Comparison of ENCODE assay signal across 14 cellular contexts in the genomic region with DNA sequence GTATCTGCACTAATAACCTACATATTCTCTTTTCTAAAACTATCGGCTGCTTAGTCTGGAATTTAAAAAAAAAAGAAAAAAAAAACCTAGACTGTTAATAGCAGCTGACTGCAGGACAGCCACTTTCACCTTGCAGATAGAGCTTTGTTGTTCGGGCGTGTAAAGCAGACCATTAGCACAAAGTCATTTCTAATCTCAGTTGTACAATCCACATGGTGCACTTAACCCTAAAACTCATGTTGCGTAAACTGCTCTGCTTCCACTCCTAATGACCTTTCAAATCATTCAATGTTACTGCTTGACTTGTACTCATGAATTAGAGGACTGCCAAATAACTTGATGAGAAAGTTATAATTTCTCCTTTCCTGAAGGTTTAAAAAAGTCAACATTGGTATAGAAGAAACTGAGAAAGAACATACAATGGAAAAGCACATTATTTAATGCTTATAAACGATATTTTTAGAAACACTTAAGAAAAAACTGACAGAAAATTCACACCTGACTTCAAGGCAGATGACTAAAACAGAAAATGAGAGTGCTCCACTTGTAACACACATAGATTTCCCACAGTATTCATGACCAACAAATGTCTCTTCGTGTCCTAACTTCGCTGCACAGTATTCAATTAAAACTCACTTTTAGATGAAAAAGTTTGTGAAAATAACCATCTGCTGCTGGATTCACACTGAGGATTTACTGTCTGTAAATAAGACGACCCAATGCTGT. TPM values are rescaled to one million over a fixed set of nuclear protein-coding genes. Genes with fewer than 3 reads are reported as not detected.
A peak's percentile ranks its signal among the peaks of the same experiment; 100 is the strongest.
DNase-seq lines count a peak whose midpoint lies in the region; FAIRE-seq and TF ChIP-seq lines count a peak whose summit lies in the region.
"Had no signal": no experiment of that assay in that cellular context is flagged by ENCODE, and none has a peak within 500 bp of the region (broad histone marks: within the 10 kb centered on the region; RNA-seq: fewer than 3 reads in every experiment).

No MANE protein-coding gene starts in this region.

- CTCF ChIA-PET in HEK293 (lab: Yijun Ruan, JAX): interaction anchor here (0.6 to 0.9 kb wide), 2 partner anchors 93 to 1354 kb away, joined by 3 to 6 read pairs; no protein-coding TSS in a partner anchor

- H3K9me3 ChIP-seq in HEK293 (ENCODE audit: control insufficient read depth, insufficient read depth, low read depth, low read length): no peaks in the 10 kb centered on the region
- H3K9me3 ChIP-seq: neutrophil, uterus had no signal

- POLR2A ChIA-PET in HEK293 (lab: Yijun Ruan, JAX): no interaction called here

- H3K27ac ChIP-seq in HEK293 (ENCODE audit: extremely low read depth, low read depth, low read length): no peak overlapping the region; the same call in 1 of the 2 replicates
- H3K27ac ChIP-seq: BLaER1 treated with 17β-estradiol and CSF1 and Interleukin-3, amounts not matched to agents 10 nM and 100 nM; neutrophil; uterus had no signal

- peak overlapping the region; percentile 82 for H3K4me3 ChIP-seq in HEK293 (ENCODE audit: low read depth, low read length)

- FAIRE-seq in GM19239 (lab: Jason Lieb, UNC): no peak

- TF ChIP-seq CTCF in HEK293 (tag by site-specific recombination; IDR thresholded peaks at IDR 0.05): no peak

- DNase-seq in A172 (ENCODE audit: low spot score) (peak; percentile 35), astrocyte of the hippocampus (ENCODE audit: low read depth, low spot score) (peak; percentile 37), kidney glomerular epithelial cell (lab: John Stamatoyannopoulos, UW) (peak; percentile 62), GM19239 (ENCODE audit: insufficient read length, low spot score) (no peak), NCI-H526 treated with DMSO at 0.1 percent for 48 hours (lab: John Stamatoyannopoulos, UW) (no peak)
- DNase-seq in activated CD8-positive, alpha-beta memory T cell treated with anti-CD3 and anti-CD28 coated beads, Interleukin-2, amount 50 U/mL, for 48 hours: no peak
- DNase-seq in stimulated activated CD4-positive, alpha-beta T cell treated with anti-CD3 and anti-CD28 coated beads, Interleukin-2, amount 100 ng/mL, for 24 hours: no peak
- DNase-seq: activated T-cell treated with anti-CD3 and anti-CD28 coated beads, Interleukin-2, amount 50 U/mL, for 4 hours; NCI-H774; T1000; uterus had no signal

- no peaks in the 10 kb centered on the region for H3K36me3 ChIP-seq in HEK293 (ENCODE audit: control insufficient read depth in 2 of 2, insufficient read depth in 1 of 2, low read length in 2 of 2)
- H3K36me3 ChIP-seq: BLaER1 treated with 17β-estradiol and CSF1 and Interleukin-3, amounts not matched to agents 10 nM and 100 nM; neutrophil; uterus had no signal

- peaks cover 13% of the 10 kb centered on the region for H3K4me1 ChIP-seq in HEK293 (ENCODE audit: control insufficient read depth, insufficient read depth, low read length)

TF ChIP-seq in HEK293, 187 proteins besides CTCF, POLR2A, EP300 and RAD21:
- TF ChIP-seq PRDM1 (tag by site-specific recombination; IDR thresholded peaks at IDR 0.05) (peak; percentile 89), TRIM28 (IDR thresholded peaks at IDR 0.05; ENCODE audit: borderline replicate concordance, low read length) (peak; percentile 82), ZNF433 (tag by site-specific recombination; IDR thresholded peaks at IDR 0.05; ENCODE audit: low read depth) (no peak), GFI1B (tag by site-specific recombination; IDR thresholded peaks at IDR 0.05) (0 out of 2 replicates have a peak, but pooled peaks have one; percentile 35), SP3 (tag by site-specific recombination; IDR thresholded peaks at IDR 0.05) (no peak), FEZF1 (tag by site-specific recombination; IDR thresholded peaks at IDR 0.05) (peak; percentile 18; the same call in 1 of the 2 replicates), PRDM6 (tag by site-specific recombination; IDR thresholded peaks at IDR 0.05) (peak; percentile 90)

RNA-seq across cellular contexts. Expression of gene CDH2, which starts 2.6 kb away (rescaled TPM):
- 254 and 285 TPM in 2 replicates for total RNA-seq in A172 (2014; rRNA removed; shearing (Covaris generic))

Comparison
In these comparisons a context has a peak if more than half of its experiments do, and no peak if none do; other contexts are left out.
1. DNase-seq: peak in A172 (single experiment), astrocyte of the hippocampus (single experiment) and kidney glomerular epithelial cell (single experiment); none in GM19239 (single experiment), activated CD8-positive, alpha-beta memory T cell treated with anti-CD3 and anti-CD28 coated beads, Interleukin-2, amount 50 U/mL, for 48 hours (single experiment), stimulated activated CD4-positive, alpha-beta T cell treated with anti-CD3 and anti-CD28 coated beads, Interleukin-2, amount 100 ng/mL, for 24 hours (0 of 2) and NCI-H526 treated with DMSO at 0.1 percent for 48 hours (single experiment).